9 cellular contexts compared by ENCODE assay signal in genomic region chr2:101751875-101752619, GRCh38. TPM values are rescaled to one million over a fixed set of nuclear protein-coding genes. Genes with fewer than 3 reads are reported as not detected.
DNase-seq lines count a peak whose midpoint lies in the region; ATAC-seq and TF ChIP-seq lines count a peak whose summit lies in the region.
"Had no signal": no experiment of that assay in that cellular context is flagged by ENCODE, and none has a peak within 500 bp of the region (broad histone marks: within the 10 kb centered on the region; RNA-seq: fewer than 3 reads in every experiment).

No MANE protein-coding gene starts in this region.

- H3K4me3 Mint-ChIP-seq in activated B cell treated with CpG ODN at 0.5 μM for 24 hours, result peak overlapping the region; percentile 65
- H3K4me3 Mint-ChIP-seq: dendritic cell treated with granulocyte-macrophage colony-stimulating factor and Interleukin-4, amounts not matched to agents 40 ng/mL and 50 ng/mL, for 4 days had no signal

- DNase-seq in activated B cell treated with CpG ODN at 0.5 μM for 24 hours (no peak), pons (ENCODE audit: low spot score) (peak; percentile 68), iPS-NIHi11 (ENCODE audit: low spot score) (no peak), NCI-H187 treated with DMSO at 0.1 percent for 48 hours (lab: John Stamatoyannopoulos, UW) (no peak), NCI-H2227 (lab: John Stamatoyannopoulos, UW; ENCODE audit: unreplicated experiment) (no peak)
- no peak for DNase-seq in stimulated activated naive CD8-positive, alpha-beta T cell treated with anti-CD3 and anti-CD28 coated beads, Interleukin-15, Interleukin-2, amounts not matched to agents 100 U/mL and 50 U/mL, for 24 hours

- peak overlapping the region; percentile 76 for H3K27ac Mint-ChIP-seq in activated B cell treated with CpG ODN at 0.5 μM for 24 hours
- H3K27ac Mint-ChIP-seq: dendritic cell treated with granulocyte-macrophage colony-stimulating factor and Interleukin-4, amounts not matched to agents 40 ng/mL and 50 ng/mL, for 4 days had no signal

- peaks cover 81% of the 10 kb centered on the region for H3K4me1 Mint-ChIP-seq in activated B cell treated with CpG ODN at 0.5 μM for 24 hours

- H3K36me3 Mint-ChIP-seq in activated B cell treated with CpG ODN at 0.5 μM for 24 hours (ENCODE audit: low read depth), result peaks cover 2% of the 10 kb centered on the region

- POLR2A ChIA-PET in activated B cell treated with CpG ODN at 0.5 μM for 24 hours (lab: Charles Lee), result interaction anchor here (0.7 to 2.2 kb wide), 14 partner anchors 9 to 129 kb away, joined by 3 to 11 read pairs (median 4); partner anchors contain the start of gene MAP4K4

- peak; percentile 93 for ATAC-seq in GM18907 (IDR thresholded peaks at IDR 0.05; ENCODE audit: unreplicated experiment)
- peak; percentile 87 for ATAC-seq in HG02981 (IDR thresholded peaks at IDR 0.05; ENCODE audit: unreplicated experiment)
- peak; percentile 83 for ATAC-seq in activated B cell treated with CpG ODN at 0.5 μM for 24 hours (ENCODE audit: low read depth)
- no peak for ATAC-seq in stimulated activated naive CD8-positive, alpha-beta T cell treated with anti-CD3 and anti-CD28 coated beads, Interleukin-15, Interleukin-2, amounts not matched to agents 100 U/mL and 50 U/mL, for 24 hours

- no peaks in the 10 kb centered on the region for H3K9me3 Mint-ChIP-seq in activated B cell treated with CpG ODN at 0.5 μM for 24 hours
- H3K9me3 Mint-ChIP-seq: dendritic cell treated with granulocyte-macrophage colony-stimulating factor and Interleukin-4, amounts not matched to agents 40 ng/mL and 50 ng/mL, for 4 days had no signal

- no peak for TF ChIP-seq CTCF in activated B cell treated with CpG ODN at 0.5 μM for 24 hours (IDR thresholded peaks at IDR 0.05)

- H3K27me3 Mint-ChIP-seq in activated B cell treated with CpG ODN at 0.5 μM for 24 hours, result no peaks in the 10 kb centered on the region
- H3K27me3 Mint-ChIP-seq: dendritic cell treated with granulocyte-macrophage colony-stimulating factor and Interleukin-4, amounts not matched to agents 40 ng/mL and 50 ng/mL, for 4 days had no signal

- CTCF ChIA-PET in activated B cell treated with CpG ODN at 0.5 μM for 24 hours (lab: Charles Lee), result interaction anchor here (1.3 to 2.2 kb wide), 2 partner anchors 71 to 333 kb away, joined by 5 to 6 read pairs; no protein-coding TSS in a partner anchor

- intact Hi-C loops in activated B cell treated with CpG ODN at 0.5 μM for 24 hours (cut with micrococcal nuclease), result loop anchor here (1.0 to 5.0 kb wide), 4 partner anchors 10 to 445 kb away; partner anchors contain the start of gene RNF149

RNA-seq across cellular contexts. Expression of gene MAP4K4, which starts 54.5 kb away (rescaled TPM):
- total RNA-seq in activated B cell treated with CpG ODN at 0.5 μM for 24 hours, result 211 and 232 TPM in 2 replicates
